ENCODE assay signal across 18 cellular contexts in the genomic region with DNA sequence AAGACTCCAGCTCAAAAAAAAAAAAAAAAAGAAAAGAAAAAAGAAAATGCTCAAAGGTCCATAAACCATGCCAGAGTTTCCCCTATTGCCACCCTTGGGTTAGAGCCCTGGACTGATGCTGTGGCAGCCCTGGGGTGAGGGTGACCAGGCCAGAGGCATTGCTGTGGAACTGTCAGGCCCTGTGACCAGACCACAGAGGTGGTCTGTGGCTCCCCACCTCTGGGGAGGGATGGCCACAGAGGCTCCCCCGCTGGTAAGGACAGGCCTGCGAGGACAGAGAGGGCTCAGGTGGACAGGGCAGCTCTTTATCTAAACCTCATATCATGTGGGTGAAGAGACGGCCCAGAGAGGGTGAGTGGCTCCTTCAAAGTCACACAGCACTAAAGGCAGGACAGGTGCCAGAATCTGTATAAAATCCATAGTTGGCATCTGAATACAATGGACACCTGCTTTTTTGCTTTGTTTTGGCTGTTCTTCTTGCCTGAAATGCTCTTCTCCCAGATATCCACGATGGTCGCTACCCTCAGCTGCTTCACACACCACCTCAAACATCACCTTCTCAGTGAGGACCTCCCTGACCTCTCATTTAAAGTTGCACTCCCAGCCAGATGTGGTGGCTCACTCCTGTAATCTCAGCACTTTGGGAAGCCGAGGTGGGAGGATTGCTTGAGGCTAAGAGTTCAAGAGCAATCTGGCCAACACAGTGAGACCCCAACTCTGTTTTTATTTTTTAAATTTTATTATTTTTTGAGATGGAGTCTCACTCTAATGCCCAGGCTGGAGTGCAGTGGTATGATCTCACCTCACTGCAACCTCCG. TPM values are rescaled to one million over a fixed set of nuclear protein-coding genes. Genes with fewer than 3 reads are reported as not detected.
DNase-seq lines count a peak whose midpoint lies in the region; ATAC-seq, FAIRE-seq and TF ChIP-seq lines count a peak whose summit lies in the region.
"Had no signal": no experiment of that assay in that cellular context is flagged by ENCODE, and none has a peak within 500 bp of the region (broad histone marks: within the 10 kb centered on the region; RNA-seq: fewer than 3 reads in every experiment).

No MANE protein-coding gene starts in this region.

- no peak for TF ChIP-seq RAD21 in GM12878 (IDR thresholded peaks at IDR 0.05; ENCODE audit: insufficient read depth, low read depth, low read length)

- H3K27ac ChIP-seq in GM12878 (ENCODE audit: control insufficient read depth, insufficient read depth) (no peak overlapping the region), osteoblast (ENCODE audit: low read depth, low read length) (no peak overlapping the region)
- H3K27ac ChIP-seq: GM23248 had no signal

- peaks cover 0 to 4% of the 10 kb centered on the region in 2 experiments; a peak in 2 of 4 replicates for H3K36me3 ChIP-seq in GM12878 (ENCODE audit: control insufficient read depth in 2 of 2, insufficient read depth in 2 of 2, low read length in 1 of 2)
- H3K36me3 ChIP-seq in osteoblast (ENCODE audit: insufficient read depth, low read length): no peaks in the 10 kb centered on the region

- BruUV-seq in GM12878 (replicated peaks; lab: Mats Ljungman, UMichigan): no TSS peak

- RAD21 ChIA-PET in GM12878 (lab: Charles Lee; ENCODE audit: unreplicated experiment): interaction anchor here (1.5 kb wide), 1 partner anchor 19 kb away, joined by 3 read pairs; no protein-coding TSS in a partner anchor

- SMC1A ChIA-PET in GM12878 (lab: Charles Lee; ENCODE audit: uncharacterized antibody, unreplicated experiment): interaction anchor here (1.0 to 1.4 kb wide), 2 partner anchors 13 to 69 kb away, joined by 3 read pairs; no protein-coding TSS in a partner anchor

- H3K9ac ChIP-seq in GM12878 (ENCODE audit: control insufficient read depth, insufficient read depth, low read length): no peak overlapping the region
- H3K9ac ChIP-seq: GM23248 had no signal

- in situ Hi-C loops in GM12878 (cut with MboI): no loop called here

- ATAC-seq in GM12878 (no peak), left lobe of liver (peak; percentile 8), GM21515 (IDR thresholded peaks at IDR 0.05; ENCODE audit: unreplicated experiment) (no peak)

- H2AFZ ChIP-seq in GM12878 (ENCODE audit: control insufficient read depth, low read depth, low read length): no peak overlapping the region
- no peak overlapping the region for H2AFZ ChIP-seq in osteoblast (ENCODE audit: low read length)
- H2AFZ ChIP-seq: GM23248 had no signal

- no peak for DNase-seq in GM12878 (ENCODE audit: low read depth, low spot score)
- no peak for DNase-seq in left lobe of liver (ENCODE audit: low spot score)
- peak; percentile 58 for DNase-seq in osteoblast (ENCODE audit: insufficient read length, low spot score, missing footprints)
- DNase-seq in SHP77 treated with DMSO at 0.1 percent for 48 hours (lab: John Stamatoyannopoulos, UW): no peak
- no peak for DNase-seq in stimulated activated naive CD4-positive, alpha-beta T cell treated with Interleukin-2 at 50 U/mL for 16 hours (lab: John Stamatoyannopoulos, UW)
- DNase-seq in activated T-cell treated with anti-CD3 and anti-CD28 coated beads for 4 hours: no peak
- DNase-seq: Caco-2, DND-41, GDM1, GM23248, H7, IMR-90 had no signal

- FAIRE-seq in GM12878 (lab: Jason Lieb, UNC): no peak
- FAIRE-seq: A204.1, GM19239 had no signal

- no peaks in the 10 kb centered on the region for H3K4me1 ChIP-seq in GM12878 (ENCODE audit: control insufficient read depth, insufficient read depth, low read length)
- H3K4me1 ChIP-seq in osteoblast (ENCODE audit: insufficient read depth, low read length): no peaks in the 10 kb centered on the region
- H3K4me1 ChIP-seq: Caco-2 had no signal

- TF ChIP-seq POLR2A in GM12878 (IDR thresholded peaks at IDR 0.05; ENCODE audit: low read depth, low read length): peak; percentile 33; the same call in 1 of the 2 replicates

- H3K9me3 ChIP-seq in GM12878 (replicated peaks; ENCODE audit: control insufficient read depth, insufficient read depth, low read length): no peaks in the 10 kb centered on the region
- no peaks in the 10 kb centered on the region for H3K9me3 ChIP-seq in osteoblast (ENCODE audit: low read depth, low read length)
- H3K9me3 ChIP-seq: Caco-2 had no signal

- intact Hi-C loops in GM12878 (cut with micrococcal nuclease; ENCODE audit: unreplicated experiment): no loop called here

- TF ChIP-seq CTCF in GM12878 (IDR thresholded peaks at IDR 0.05 in 2 of 3, conservative IDR thresholded peaks at IDR 0.05 in 1 of 3; ENCODE audit: control insufficient read depth in 2 of 3, extremely low read depth in 1 of 3, insufficient read depth in 1 of 3, low read depth in 3 of 3, low read length in 3 of 3) (no peak), osteoblast (IDR thresholded peaks at IDR 0.05; ENCODE audit: extremely low read depth, low read depth, low read length) (no peak)

- CTCF ChIA-PET in GM12878 (lab: Yijun Ruan, JAX): no interaction called here

- H3K27me3 ChIP-seq in GM12878 (replicated peaks in 1 of 2; ENCODE audit: control insufficient read depth in 2 of 2, insufficient read depth in 2 of 2, low read length in 1 of 2) (no peaks in the 10 kb centered on the region), osteoblast (ENCODE audit: insufficient read depth, low read length) (no peaks in the 10 kb centered on the region)

- no peak for TF ChIP-seq EP300 in GM12878 (IDR thresholded peaks at IDR 0.05; ENCODE audit: borderline replicate concordance in 1 of 2, control insufficient read depth in 1 of 2, low read depth in 2 of 2, low read length in 2 of 2)

- 92% methylated on average over 7 of the region's 7 CpGs for WGBS in GM12878 (ENCODE audit: insufficient coverage, insufficient replicate concordance, low lambda C conversion rate, missing lambda C conversion rate)

- no peak overlapping the region for H3K4me3 ChIP-seq in GM12878
- H3K4me3 ChIP-seq in osteoblast (ENCODE audit: insufficient read depth, low read length): no peak overlapping the region
- H3K4me3 ChIP-seq: GM23248 had no signal

- no peaks in the 10 kb centered on the region for H3K79me2 ChIP-seq in GM12878 (ENCODE audit: control insufficient read depth, insufficient read depth, low read length)
- no peaks in the 10 kb centered on the region for H3K79me2 ChIP-seq in osteoblast (ENCODE audit: insufficient read depth, low read length)

- H4K20me1 ChIP-seq in GM12878 (ENCODE audit: control insufficient read depth, insufficient read depth) (no peaks in the 10 kb centered on the region; the same call in 1 of the 2 replicates), osteoblast (ENCODE audit: insufficient read depth, low read length) (peaks cover 7% of the 10 kb centered on the region)

- H3K4me2 ChIP-seq in GM12878 (ENCODE audit: control insufficient read depth, insufficient read depth): no peak overlapping the region
- H3K4me2 ChIP-seq in osteoblast (ENCODE audit: insufficient read depth, low read length): no peak overlapping the region

- POLR2A ChIA-PET in GM12878 (lab: Charles Lee): no interaction called here

TF ChIP-seq in GM12878, 131 proteins besides CTCF, POLR2A, EP300 and RAD21:
- TF ChIP-seq SMARCA5 (IDR thresholded peaks at IDR 0.05) (peak; percentile 69), KAT2A (conservative IDR thresholded peaks at IDR 0.05; ENCODE audit: control insufficient read depth, low read depth, low read length) (no peak), MTA3 (IDR thresholded peaks at IDR 0.05; ENCODE audit: borderline replicate concordance, low read length) (no peak), NR2C1 (IDR thresholded peaks at IDR 0.05) (no peak)

RNA-seq across cellular contexts. Expression of a gene that starts 22.5 kb away (rescaled TPM):
- total RNA-seq in GM12878 (2013; cell fraction: nucleolus; rRNA removed): 0.27 TPM in 1 of 2 replicates, not detected in the other
- total RNA-seq in GM12878 (2014; rRNA removed) (not detected in 2 replicates), GM12878 (2014; rRNA removed; fragmentation: Illumina TruSeq; extraction: Trizol) (not detected in 2 replicates), GM12878 (2021) (not detected in 2 replicates), left lobe of liver (0.15 TPM), osteoblast (0.29 TPM in 1 of 2 replicates, not detected in the other)
- polyA plus RNA-seq in GM12878 (2011; ENCODE audit: low read depth): not detected
- polyA plus RNA-seq in GM12878 (2011; rRNA removed) (not detected in 2 replicates), GM12878 (2014; fragmentation: Illumina TruSeq; extraction: Trizol) (not detected in 2 replicates), GM12878 (2014; fragmentation: Nextera tagmentation; extraction: Ambion mirVana) (not detected), GM12878 (2014; rRNA removed) (not detected in 2 replicates), GM12878 (2016; fragmentation: Nextera tagmentation; extraction: Ambion mirVana) (not detected)
- 0.03 and 0.07 TPM in 2 replicates for polyA plus RNA-seq in GM12878 (2011; cell fraction: cytosol; rRNA removed)
- 0.06 and 0.18 TPM in 2 replicates for polyA plus RNA-seq in GM12878 (2011; cell fraction: nucleus; rRNA removed)
- not detected in 2 replicates for polyA plus RNA-seq in GM12878 (2012)
- not detected in 2 replicates for polyA minus RNA-seq in GM12878 (2011; rRNA and poly(A)+ RNA removed)
- not detected in 2 replicates for polyA minus RNA-seq in GM12878 (2011; cell fraction: cytosol; rRNA and poly(A)+ RNA removed)
- not detected in 2 replicates for polyA minus RNA-seq in GM12878 (2011; cell fraction: nucleus; rRNA and poly(A)+ RNA removed)
- total RNA-seq: CD8-positive, alpha-beta memory T cell; GM23248; IMR-90 had no signal
- polyA plus RNA-seq: BJ; CD14-positive monocyte; CD8-positive, alpha-beta memory T cell; GM23248 had no signal
